ENCODE assay signal across 13 cellular contexts in genomic region chr20:2602746-2603145, GRCh38.
"Had no signal": no experiment of that assay in that cellular context is flagged by ENCODE, and none has a peak within 500 bp of the region (broad histone marks: within the 10 kb centered on the region; RNA-seq: fewer than 3 reads in every experiment).

No MANE protein-coding gene starts in this region.

- DNase-seq: activated B cell treated with CpG ODN at 0.5 μM for 24 hours; activated CD4-positive, alpha-beta T cell treated with anti-CD3 and anti-CD28 coated beads, Interleukin-2, amount 10 ng/mL, durations not matched to agents 24 days and 14 days; activated naive CD4-positive, alpha-beta T cell treated with Interleukin-2 at 50 U/mL for 16 hours; activated naive CD8-positive, alpha-beta T cell treated with anti-CD3 and anti-CD28 coated beads, Interleukin-2, amount 50 U/mL, for 24 hours; effector memory CD4-positive, alpha-beta T cell; gastrocnemius medialis; heart right ventricle; islet precursor cell; left ventricle myocardium inferior; nephron progenitor cell; stimulated activated CD4-positive, alpha-beta T cell treated with anti-CD3 and anti-CD28 coated beads, Interleukin-4, amount 100 ng/mL, for 4 hours; stomach had no signal

- ATAC-seq: activated naive CD8-positive, alpha-beta T cell treated with anti-CD3 and anti-CD28 coated beads, Interleukin-2, amount 50 U/mL, for 24 hours; gastrocnemius medialis; heart right ventricle had no signal

- H3K4me3 ChIP-seq: coronary artery, gastrocnemius medialis, heart right ventricle, left ventricle myocardium inferior, stomach had no signal

- H3K27me3 ChIP-seq: gastrocnemius medialis, stomach had no signal

- H3K27ac ChIP-seq: coronary artery, gastrocnemius medialis, heart right ventricle, left ventricle myocardium inferior, stomach had no signal

- H3K36me3 ChIP-seq: gastrocnemius medialis, heart right ventricle, left ventricle myocardium inferior, stomach had no signal

- H3K4me1 ChIP-seq: gastrocnemius medialis, heart right ventricle, left ventricle myocardium inferior had no signal
